ENCODE assay signal across 14 cellular contexts in the genomic region with DNA sequence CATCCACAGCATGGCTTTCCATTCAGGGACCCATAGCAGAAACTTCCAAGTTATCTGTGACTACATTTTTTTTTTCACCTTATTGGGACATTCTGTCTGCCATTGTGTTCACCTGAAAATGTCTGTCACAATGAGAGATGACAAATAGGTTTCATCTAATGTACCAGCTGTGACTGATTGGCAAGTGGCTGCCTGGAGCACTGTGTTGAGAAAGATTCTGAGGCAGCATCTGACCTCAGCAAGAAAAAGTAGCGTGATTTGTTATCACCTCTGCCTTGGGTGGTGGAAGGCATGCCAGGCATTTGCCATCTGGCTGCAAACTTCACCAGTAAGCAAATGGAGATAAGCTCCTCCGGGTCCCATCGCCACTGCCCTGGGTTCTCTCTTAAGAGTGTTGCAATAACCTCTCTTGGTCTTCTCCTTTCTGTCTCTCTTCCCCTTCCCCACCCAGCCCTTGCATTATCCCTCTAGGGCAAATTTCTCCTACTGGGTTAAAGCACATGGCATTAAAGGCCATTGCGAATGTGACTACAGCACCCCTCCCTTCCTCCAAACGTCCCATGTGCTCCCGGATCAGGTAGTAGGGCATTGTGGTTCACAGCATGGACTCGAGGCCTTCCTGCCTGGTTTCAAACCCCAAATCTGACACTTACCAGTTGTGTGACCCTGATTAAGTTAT. TPM values are rescaled to one million over a fixed set of nuclear protein-coding genes. Genes with fewer than 3 reads are reported as not detected.
DNase-seq lines count a peak whose midpoint lies in the region; ATAC-seq and TF ChIP-seq lines count a peak whose summit lies in the region.
"Had no signal": no experiment of that assay in that cellular context is flagged by ENCODE, and none has a peak within 500 bp of the region (broad histone marks: within the 10 kb centered on the region; RNA-seq: fewer than 3 reads in every experiment).

No MANE protein-coding gene starts in this region.

- H2BK120ac ChIP-seq in mesendoderm (ENCODE audit: low read depth, low read length), result no peak overlapping the region

- no peaks in the 10 kb centered on the region for H3K9me3 ChIP-seq in duodenal mucosa (ENCODE audit: control insufficient read depth in 1 of 2, low read length in 2 of 2)
- H3K9me3 ChIP-seq: A549, prostate gland, tibial artery had no signal

- peaks cover 49 to 54% of the 10 kb centered on the region in 2 donors for H3K4me1 Mint-ChIP-seq in natural killer cell treated with Interleukin-12 subunit alpha and Interleukin-12 subunit beta and Interleukin-15 and Interleukin-18, amount 100 ng/mL, for 72 hours (ENCODE audit: low read depth in 2 of 2)
- H3K4me1 Mint-ChIP-seq in natural killer cell, result peaks cover 22 to 49% of the 10 kb centered on the region in 2 donors

- H3K36me3 Mint-ChIP-seq in natural killer cell treated with Interleukin-12 subunit alpha and Interleukin-12 subunit beta and Interleukin-15 and Interleukin-18, amount 100 ng/mL, for 72 hours, result peaks cover 5% of the 10 kb centered on the region
- no peaks in the 10 kb centered on the region for H3K36me3 Mint-ChIP-seq in natural killer cell

- H3K27me3 Mint-ChIP-seq in natural killer cell treated with Interleukin-12 subunit alpha and Interleukin-12 subunit beta and Interleukin-15 and Interleukin-18, amount 100 ng/mL, for 72 hours, result peaks cover 0 to 5% of the 10 kb centered on the region in 2 donors
- H3K27me3 Mint-ChIP-seq in natural killer cell (ENCODE audit: low read depth in 2 of 2), result no peaks in the 10 kb centered on the region

- H3K27me3 ChIP-seq in duodenal mucosa (ENCODE audit: control insufficient read depth in 1 of 2, insufficient read depth in 2 of 2, low read length in 2 of 2) (no peaks in the 10 kb centered on the region), mesendoderm (ENCODE audit: insufficient read depth, low read length, poor library complexity) (no peaks in the 10 kb centered on the region), H7 (ENCODE audit: control insufficient read depth, insufficient read depth, low read length) (no peaks in the 10 kb centered on the region; the same call in 1 of the 2 replicates)
- H3K27me3 ChIP-seq: tibial artery had no signal

- no peaks in the 10 kb centered on the region for H3K36me3 ChIP-seq in duodenal mucosa (ENCODE audit: control insufficient read depth in 1 of 2, insufficient read depth in 2 of 2, low read length in 2 of 2)
- no peaks in the 10 kb centered on the region for H3K36me3 ChIP-seq in mesendoderm (ENCODE audit: control insufficient read depth, insufficient read depth, low read length)
- H3K36me3 ChIP-seq in H7 (replicated peaks; ENCODE audit: control insufficient read depth, insufficient read depth, low read length), result no peaks in the 10 kb centered on the region
- H3K36me3 ChIP-seq: prostate gland, tibial artery had no signal

- no peak overlapping the region for H4K5ac ChIP-seq in mesendoderm (ENCODE audit: low read length)

- no peak overlapping the region for H3K18ac ChIP-seq in mesendoderm (ENCODE audit: low read length)

- no peak overlapping the region for H3K23ac ChIP-seq in mesendoderm (ENCODE audit: low read length)

- ATAC-seq in natural killer cell treated with Interleukin-12 subunit alpha and Interleukin-12 subunit beta and Interleukin-15 and Interleukin-18, amount 100 ng/mL, for 72 hours, result peak; percentile 43 to 52
- ATAC-seq in natural killer cell (no peak), HG03442 (IDR thresholded peaks at IDR 0.05; ENCODE audit: unreplicated experiment) (no peak)
- ATAC-seq: A549 had no signal

- H3K4me1 ChIP-seq in duodenal mucosa (ENCODE audit: control insufficient read depth in 1 of 2, insufficient read depth in 2 of 2, low read length in 2 of 2) (peaks cover 61 to 86% of the 10 kb centered on the region in 2 donors), mesendoderm (ENCODE audit: control insufficient read depth, low read depth, low read length) (peaks cover 2% of the 10 kb centered on the region)

- DNase-seq in natural killer cell treated with Interleukin-12 subunit alpha and Interleukin-12 subunit beta and Interleukin-15 and Interleukin-18, amount 100 ng/mL, for 72 hours (ENCODE audit: low spot score), result no peak
- DNase-seq in natural killer cell (no peak), mesendoderm (peak; percentile 63), DMS153 (lab: John Stamatoyannopoulos, UW) (no peak), glomerular visceral epithelial cell (ENCODE audit: extremely low spot score) (no peak), H7 (no peak)
- DNase-seq: activated CD8-positive, alpha-beta memory T cell treated with anti-CD3 and anti-CD28 coated beads for 24 hours; activated naive CD4-positive, alpha-beta T cell; effector CD4-positive, alpha-beta T cell; tibial artery had no signal

- intact Hi-C loops in natural killer cell (cut with micrococcal nuclease), result no loop called here

- H3K4me3 ChIP-seq in duodenal mucosa (ENCODE audit: low read depth in 1 of 2, low read length in 2 of 2) (peak overlapping the region in 1 of 2 donors; percentile 22), mesendoderm (ENCODE audit: low read length) (no peak overlapping the region), H7 (ENCODE audit: insufficient read depth, low read depth, low read length) (no peak overlapping the region)
- H3K4me3 ChIP-seq: A549, prostate gland, tibial artery had no signal

- H2AK5ac ChIP-seq in mesendoderm (ENCODE audit: low read length), result no peak overlapping the region

- peak overlapping the region in 1 of 2 donors; percentile 27 for H3K9ac ChIP-seq in duodenal mucosa (ENCODE audit: low read depth in 1 of 2, low read length in 2 of 2)
- H3K9ac ChIP-seq in mesendoderm (ENCODE audit: low read length), result no peak overlapping the region

- peak overlapping the region; percentile 43 for H3K4me3 Mint-ChIP-seq in natural killer cell treated with Interleukin-12 subunit alpha and Interleukin-12 subunit beta and Interleukin-15 and Interleukin-18, amount 100 ng/mL, for 72 hours
- no peak overlapping the region for H3K4me3 Mint-ChIP-seq in natural killer cell

- H3K4ac ChIP-seq in mesendoderm (ENCODE audit: low read depth, low read length), result no peak overlapping the region

- peak overlapping the region; percentile 24 to 62 for H3K27ac Mint-ChIP-seq in natural killer cell treated with Interleukin-12 subunit alpha and Interleukin-12 subunit beta and Interleukin-15 and Interleukin-18, amount 100 ng/mL, for 72 hours
- H3K27ac Mint-ChIP-seq in natural killer cell, result peak overlapping the region in 1 of 2 donors; percentile 67

- no peaks in the 10 kb centered on the region for H3K79me1 ChIP-seq in mesendoderm (ENCODE audit: low read length)

- WGBS in mesendoderm (ENCODE audit: extremely low coverage, insufficient coverage, low lambda C conversion rate), result no CpG with 5 or more reads among the region's 7 CpGs

- TF ChIP-seq CTCF in natural killer cell (IDR thresholded peaks at IDR 0.05), result no peak

- H2BK5ac ChIP-seq in mesendoderm (ENCODE audit: low read length), result no peak overlapping the region

- no peak overlapping the region for H2BK15ac ChIP-seq in mesendoderm (replicated peaks; ENCODE audit: low read depth)

- H3K4me2 ChIP-seq in mesendoderm (ENCODE audit: low read length), result no peak overlapping the region
- H3K4me2 ChIP-seq: A549 had no signal

- H3K27ac ChIP-seq in duodenal mucosa (ENCODE audit: low read depth, low read length) (peak overlapping the region; percentile 41), mesendoderm (ENCODE audit: low read depth, low read length) (no peak overlapping the region)
- H3K27ac ChIP-seq: A549, prostate gland had no signal

- H3K9me3 Mint-ChIP-seq in natural killer cell treated with Interleukin-12 subunit alpha and Interleukin-12 subunit beta and Interleukin-15 and Interleukin-18, amount 100 ng/mL, for 72 hours, result peaks cover 5% of the 10 kb centered on the region
- no peaks in the 10 kb centered on the region for H3K9me3 Mint-ChIP-seq in natural killer cell

- no peaks in the 10 kb centered on the region for H3K79me2 ChIP-seq in mesendoderm (ENCODE audit: control insufficient read depth, insufficient read depth, low read length)

- H4K8ac ChIP-seq in mesendoderm (ENCODE audit: low read depth, low read length), result no peak overlapping the region

- no peak overlapping the region for H3K56ac ChIP-seq in mesendoderm (ENCODE audit: low read length)

RNA-seq across cellular contexts. Expression of gene LGALS3, which starts 8.4 kb away (rescaled TPM):
- 100 to 1,000 TPM; 161 to 224 TPM for total RNA-seq in natural killer cell treated with Interleukin-12 subunit alpha and Interleukin-12 subunit beta and Interleukin-15 and Interleukin-18, amount 100 ng/mL, for 72 hours
- total RNA-seq in natural killer cell, result 10 to 100 TPM; 10.8 to 35.7 (median 17.1) TPM
- polyA plus RNA-seq in mesendoderm (2013, experiment 1 of 2), result 9.2 TPM
- polyA plus RNA-seq in mesendoderm (2013, experiment 2 of 2), result 9.7 TPM
- total RNA-seq in H7 (2014; rRNA removed; shearing (Covaris generic)), result 0.18 and 1.6 TPM in 2 replicates

Comparison
In these comparisons a context has a peak if more than half of its experiments do, and no peak if none do; other contexts are left out.
1. ATAC-seq: peak in natural killer cell treated with Interleukin-12 subunit alpha and Interleukin-12 subunit beta and Interleukin-15 and Interleukin-18, amount 100 ng/mL, for 72 hours (2 of 2); none in natural killer cell (0 of 3) and HG03442 (single experiment).
2. RNA of gene LGALS3, which starts 8.4 kb away (total RNA-seq): 161 to 224 TPM in natural killer cell treated with Interleukin-12 subunit alpha and Interleukin-12 subunit beta and Interleukin-15 and Interleukin-18, amount 100 ng/mL, for 72 hours; 10.8 to 35.7 TPM in natural killer cell and 0.18 to 1.6 TPM in H7; every median in the first group is over 4 times any median in the second.